Comparison of ENCODE assay signal across 21 cellular contexts in genomic region chr6:53487080-53487479, GRCh38. TPM values are rescaled to one million over a fixed set of nuclear protein-coding genes. Genes with fewer than 3 reads are reported as not detected.
DNase-seq lines count a peak whose midpoint lies in the region; ATAC-seq, FAIRE-seq and TF ChIP-seq lines count a peak whose summit lies in the region.
"Had no signal": no experiment of that assay in that cellular context is flagged by ENCODE, and none has a peak within 500 bp of the region (broad histone marks: within the 10 kb centered on the region; RNA-seq: fewer than 3 reads in every experiment).

No MANE protein-coding gene starts in this region.

- SMC1A ChIA-PET in GM12878 (lab: Charles Lee; ENCODE audit: uncharacterized antibody, unreplicated experiment): interaction anchor here (0.6 kb wide), 1 partner anchor 39 kb away, joined by 3 read pairs; no protein-coding TSS in a partner anchor

- POLR2A ChIA-PET in GM12878 (lab: Charles Lee): no interaction called here

- WGBS in GM12878 (ENCODE audit: insufficient coverage, insufficient replicate concordance, low lambda C conversion rate, missing lambda C conversion rate): 2% methylated on average over 3 of the region's 3 CpGs

- no peaks in the 10 kb centered on the region for H3K9me3 ChIP-seq in GM12878 (replicated peaks; ENCODE audit: control insufficient read depth, insufficient read depth, low read length)

- no peak for TF ChIP-seq RAD21 in GM12878 (IDR thresholded peaks at IDR 0.05; ENCODE audit: insufficient read depth, low read depth, low read length)

- H3K4me2 ChIP-seq in GM12878 (ENCODE audit: control insufficient read depth, insufficient read depth): no peak overlapping the region
- H3K4me2 ChIP-seq: PC-9 had no signal

- peak in 1 of 2 experiments; percentile 23; a peak in 1 of 4 replicates for TF ChIP-seq EP300 in GM12878 (IDR thresholded peaks at IDR 0.05; ENCODE audit: borderline replicate concordance in 1 of 2, control insufficient read depth in 1 of 2, low read depth in 2 of 2, low read length in 2 of 2)

- H3K27me3 Mint-ChIP-seq in naive B cell (peaks cover 8 to 23% (median 11%) of the 10 kb centered on the region in 3 donors), immature natural killer cell (ENCODE audit: low read depth in 3 of 3) (peaks cover 1 to 20% (median 8%) of the 10 kb centered on the region in 3 donors)

- no peak for TF ChIP-seq POLR2A in GM12878 (IDR thresholded peaks at IDR 0.05; ENCODE audit: low read depth, low read length)

- H3K4me3 Mint-ChIP-seq in naive B cell: no peak overlapping the region
- H3K4me3 Mint-ChIP-seq in immature natural killer cell: no peak overlapping the region
- H3K4me3 Mint-ChIP-seq: CD8-positive, alpha-beta memory T cell; T-helper 1 cell treated with Interleukin-12 subunit alpha and Interleukin-12 subunit beta and Interleukin-4 antibody, amounts not matched to agents 30 μg/mL and 1 μg/mL, for 36 hours had no signal

- H3K4me1 Mint-ChIP-seq in naive B cell: peaks cover 22 to 27% (median 23%) of the 10 kb centered on the region in 3 donors
- no peaks in the 10 kb centered on the region for H3K4me1 Mint-ChIP-seq in immature natural killer cell
- H3K4me1 Mint-ChIP-seq: CD8-positive, alpha-beta memory T cell had no signal

- no peak overlapping the region for H3K27ac ChIP-seq in GM12878 (ENCODE audit: control insufficient read depth, insufficient read depth)
- H3K27ac ChIP-seq: PC-9 had no signal

- no peak for TF ChIP-seq CTCF in GM12878 (IDR thresholded peaks at IDR 0.05 in 2 of 3, conservative IDR thresholded peaks at IDR 0.05 in 1 of 3; ENCODE audit: control insufficient read depth in 2 of 3, extremely low read depth in 1 of 3, insufficient read depth in 1 of 3, low read depth in 3 of 3, low read length in 3 of 3)

- H3K9ac ChIP-seq in GM12878 (ENCODE audit: control insufficient read depth, insufficient read depth, low read length): no peak overlapping the region

- FAIRE-seq in GM12878 (lab: Jason Lieb, UNC): no peak
- FAIRE-seq: D721Med, GM19239, K562 had no signal

- intact Hi-C loops in GM12878 (cut with micrococcal nuclease; ENCODE audit: unreplicated experiment): loop anchor here (10.0 kb wide), 1 partner anchor 602 kb away; no protein-coding TSS in a partner anchor

- DNase-seq in EH (ENCODE audit: low read depth) (peak; percentile 22), NAMALWA (ENCODE audit: low spot score) (peak; percentile 63), GM12878 (ENCODE audit: low read depth, low spot score) (no peak), naive B cell (peak; percentile 2), immature natural killer cell (no peak), NCI-H1436 (lab: John Stamatoyannopoulos, UW) (no peak), midbrain (lab: John Stamatoyannopoulos, UW) (no peak)
- DNase-seq: C1 segment of cervical spinal cord; CD8-positive, alpha-beta memory T cell; DND-41; GDM1; HCEC 1CT; NCI-H1436 treated with DMSO at 0.1 percent for 48 hours; NCI-H2081 treated with DMSO at 0.1 percent for 48 hours; NCI-H510A treated with DMSO at 0.1 percent for 48 hours; PC-9 had no signal

- H3K9me3 Mint-ChIP-seq in naive B cell (peaks cover 0 to 3% (median 0%) of the 10 kb centered on the region in 7 donors), immature natural killer cell (no peaks in the 10 kb centered on the region)
- H3K9me3 Mint-ChIP-seq: T-helper 1 cell treated with Interleukin-12 subunit alpha and Interleukin-12 subunit beta and Interleukin-4 antibody, amounts not matched to agents 30 μg/mL and 1 μg/mL, for 36 hours had no signal

- ATAC-seq in GM12878: peak; percentile 52
- ATAC-seq in naive B cell (ENCODE audit: low read depth in 2 of 2): no peak
- ATAC-seq in GM18517 (IDR thresholded peaks at IDR 0.05; ENCODE audit: unreplicated experiment): no peak
- ATAC-seq: K562 had no signal

- in situ Hi-C loops in GM12878 (cut with MboI): no loop called here

- no peak overlapping the region for H3K4me3 ChIP-seq in GM12878
- H3K4me3 ChIP-seq: K562, PC-9 had no signal

- no peak overlapping the region for H2AFZ ChIP-seq in GM12878 (ENCODE audit: control insufficient read depth, low read depth, low read length)
- H2AFZ ChIP-seq: PC-9 had no signal

- H3K36me3 Mint-ChIP-seq in naive B cell: no peaks in the 10 kb centered on the region
- H3K36me3 Mint-ChIP-seq in immature natural killer cell: no peaks in the 10 kb centered on the region
- H3K36me3 Mint-ChIP-seq: CD8-positive, alpha-beta memory T cell had no signal

- RAD21 ChIA-PET in GM12878 (lab: Charles Lee; ENCODE audit: unreplicated experiment): interaction anchor here (0.6 to 1.2 kb wide), 3 partner anchors 25 to 315 kb away, joined by 3 read pairs; no protein-coding TSS in a partner anchor

- CTCF ChIA-PET in GM12878 (lab: Yijun Ruan, JAX): interaction anchor here (1.5 to 9.2 kb wide), 3 partner anchors 232 to 317 kb away, joined by 3 to 235 read pairs (median 4); no protein-coding TSS in a partner anchor

- no peaks in the 10 kb centered on the region for H4K20me1 ChIP-seq in GM12878 (ENCODE audit: control insufficient read depth, insufficient read depth)

- no peaks in the 10 kb centered on the region for H3K79me2 ChIP-seq in GM12878 (ENCODE audit: control insufficient read depth, insufficient read depth, low read length)

- no TSS peak for BruUV-seq in GM12878 (replicated peaks; lab: Mats Ljungman, UMichigan)

- no peaks in the 10 kb centered on the region for H3K36me3 ChIP-seq in GM12878 (ENCODE audit: control insufficient read depth in 2 of 2, insufficient read depth in 2 of 2, low read length in 1 of 2)

- no peaks in the 10 kb centered on the region for H3K27me3 ChIP-seq in GM12878 (replicated peaks in 1 of 2; ENCODE audit: control insufficient read depth in 2 of 2, insufficient read depth in 2 of 2, low read length in 1 of 2)

- H3K4me1 ChIP-seq in GM12878 (ENCODE audit: control insufficient read depth, insufficient read depth, low read length): no peaks in the 10 kb centered on the region

- H3K27ac Mint-ChIP-seq in naive B cell (no peak overlapping the region), immature natural killer cell (no peak overlapping the region)
- H3K27ac Mint-ChIP-seq: CD8-positive, alpha-beta memory T cell; T-helper 1 cell treated with Interleukin-12 subunit alpha and Interleukin-12 subunit beta and Interleukin-4 antibody, amounts not matched to agents 30 μg/mL and 1 μg/mL, for 36 hours had no signal

TF ChIP-seq in GM12878, 131 proteins besides CTCF, POLR2A, EP300 and RAD21 (continues in another document):
- no peak for TF ChIP-seq USF2 (IDR thresholded peaks at IDR 0.05; ENCODE audit: borderline replicate concordance, low read depth, low read length)
- TF ChIP-seq BMI1 (IDR thresholded peaks at IDR 0.05; ENCODE audit: borderline replicate concordance): 0 out of 2 replicates have a peak, but pooled peaks have one; percentile 15
- TF ChIP-seq RAD51 (IDR thresholded peaks at IDR 0.05): no peak
- TF ChIP-seq HSF1 (IDR thresholded peaks at IDR 0.05; ENCODE audit: low read depth, low read length): no peak
- no peak for TF ChIP-seq BRCA1 (IDR thresholded peaks at IDR 0.05; ENCODE audit: low read depth, low read length)
- TF ChIP-seq ZNF274 (IDR thresholded peaks at IDR 0.05; ENCODE audit: insufficient read depth, insufficient read length): no peak
- TF ChIP-seq PML (IDR thresholded peaks at IDR 0.05; ENCODE audit: low read length): no peak
- no peak for TF ChIP-seq HDAC2 (IDR thresholded peaks at IDR 0.05)

RNA-seq across cellular contexts. Expression of gene GCLC, which starts 57.8 kb away (rescaled TPM):
- 22.3 and 25.7 TPM in 2 replicates for total RNA-seq in GM12878 (2013; cell fraction: nucleolus; rRNA removed)
- 11.7 and 15.5 TPM in 2 replicates for total RNA-seq in GM12878 (2014; rRNA removed)
- total RNA-seq in GM12878 (2014; rRNA removed; fragmentation: Illumina TruSeq; extraction: Trizol): 18.2 and 18.9 TPM in 2 replicates
- total RNA-seq in GM12878 (2021): 19.6 and 20.4 TPM in 2 replicates
- 7.7 TPM for polyA plus RNA-seq in GM12878 (2011; ENCODE audit: low read depth)
- polyA plus RNA-seq in GM12878 (2011; rRNA removed): 13.7 and 16.6 TPM in 2 replicates
- 7.5 and 7.9 TPM in 2 replicates for polyA plus RNA-seq in GM12878 (2011; cell fraction: cytosol; rRNA removed)
- polyA plus RNA-seq in GM12878 (2011; cell fraction: nucleus; rRNA removed): 13.0 and 14.6 TPM in 2 replicates
- polyA plus RNA-seq in GM12878 (2012): 5.2 and 6.5 TPM in 2 replicates
- polyA plus RNA-seq in GM12878 (2014; fragmentation: Illumina TruSeq; extraction: Trizol): 23.6 and 45.4 TPM in 2 replicates
- polyA plus RNA-seq in GM12878 (2014; fragmentation: Nextera tagmentation; extraction: Ambion mirVana): 1 to 10 TPM; 7.8 to 8.9 TPM
- polyA plus RNA-seq in GM12878 (2014; rRNA removed): 13.3 and 13.6 TPM in 2 replicates
- 1 to 10 TPM; 6.5 to 9.1 TPM for polyA plus RNA-seq in GM12878 (2016; fragmentation: Nextera tagmentation; extraction: Ambion mirVana)
- polyA minus RNA-seq in GM12878 (2011; rRNA and poly(A)+ RNA removed): 14.0 and 16.8 TPM in 2 replicates
- 6.0 and 6.3 TPM in 2 replicates for polyA minus RNA-seq in GM12878 (2011; cell fraction: cytosol; rRNA and poly(A)+ RNA removed)
- 7.3 and 13.1 TPM in 2 replicates for polyA minus RNA-seq in GM12878 (2011; cell fraction: nucleus; rRNA and poly(A)+ RNA removed)
- 10 to 100 TPM in 1 of 6 donors, 1 to 10 TPM in 5; 2.0 to 11.2 (median 8.6) TPM for polyA plus RNA-seq in naive B cell (ENCODE audit: low read depth in 6 of 6)
- 10 to 100 TPM; 11.4 to 26.1 (median 20.7) TPM for polyA plus RNA-seq in immature natural killer cell

Comparison
In these comparisons a context has a peak if more than half of its experiments do, and no peak if none do; other contexts are left out.
1. DNase-seq: peak in EH (single experiment), NAMALWA (single experiment) and naive B cell (single experiment); none in GM12878 (single experiment), immature natural killer cell (0 of 3), NCI-H1436 (single experiment) and midbrain (single experiment).